In the genomic region with DNA sequence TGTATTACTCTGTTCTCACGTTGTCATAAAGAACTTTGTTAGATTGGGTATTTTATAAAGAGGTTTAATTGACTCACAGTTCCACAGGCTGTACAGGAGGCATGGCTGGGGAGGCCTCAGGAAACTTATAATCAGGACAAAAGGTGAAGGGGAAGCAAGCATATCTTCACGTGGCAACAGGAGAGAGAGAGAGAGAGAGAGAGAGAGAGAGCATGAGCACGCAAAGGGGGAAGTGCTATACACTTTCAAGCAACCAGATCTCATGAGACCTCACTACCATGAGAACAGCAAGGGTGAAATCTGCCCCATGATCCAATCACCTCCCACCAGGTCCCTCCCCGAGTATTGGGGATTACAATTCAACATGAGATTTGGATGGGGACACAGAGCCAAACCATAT, we compare ENCODE assay signal across 10 cellular contexts. TPM values are rescaled to one million over a fixed set of nuclear protein-coding genes. Genes with fewer than 3 reads are reported as not detected.
A peak's percentile ranks its signal among the peaks of the same experiment; 100 is the strongest.
DNase-seq lines count a peak whose midpoint lies in the region; ATAC-seq and TF ChIP-seq lines count a peak whose summit lies in the region.
"Not testable (repeated sequence)": the region's sequence is repeated elsewhere in the genome, so short reads cannot be mapped to it uniquely, and the experiment has no call there.
"Had no signal": no experiment of that assay in that cellular context is flagged by ENCODE, and none has a peak within 500 bp of the region (broad histone marks: within the 10 kb centered on the region; RNA-seq: fewer than 3 reads in every experiment).

No MANE protein-coding gene starts in this region.

- not testable (repeated sequence) for H3K4me1 ChIP-seq in HEK293 (ENCODE audit: control insufficient read depth, insufficient read depth, low read length)

- H3K36me3 Mint-ChIP-seq in T-helper 17 cell (ENCODE audit: low read depth) (peaks cover 15% of the 10 kb centered on the region), activated B cell treated with CpG ODN at 0.5 μM for 24 hours (ENCODE audit: low read depth) (peaks cover 58% of the 10 kb centered on the region), endothelial cell (ENCODE audit: low read depth, unreplicated experiment) (peaks cover 28% of the 10 kb centered on the region)
- not testable (repeated sequence) for H3K36me3 Mint-ChIP-seq in neural crest cell (ENCODE audit: low read depth)

- not testable (repeated sequence) for H3K4me3 ChIP-seq in HEK293 (ENCODE audit: low read depth, low read length); NB4 (ENCODE audit: low read depth, low read length)

- POLR2A ChIA-PET in HEK293 (lab: Yijun Ruan, JAX) = not testable (repeated sequence)
- POLR2A ChIA-PET in activated B cell treated with CpG ODN at 0.5 μM for 24 hours (lab: Charles Lee) = interaction anchor here (0.8 kb wide), 1 partner anchor 70 kb away, joined by 3 read pairs; no protein-coding TSS in a partner anchor

- TF ChIP-seq CTCF in HEK293 (tag by site-specific recombination; IDR thresholded peaks at IDR 0.05); NB4 (IDR thresholded peaks at IDR 0.05; ENCODE audit: low read depth, low read length); activated B cell treated with CpG ODN at 0.5 μM for 24 hours (IDR thresholded peaks at IDR 0.05); endothelial cell (IDR thresholded peaks at IDR 0.05; ENCODE audit: unreplicated experiment); neural crest cell (conservative IDR thresholded peaks at IDR 0.05): not testable (repeated sequence)

- TF ChIP-seq POLR2A in NB4 (IDR thresholded peaks at IDR 0.05; ENCODE audit: extremely low read depth, insufficient read length) = not testable (repeated sequence)

- peaks cover 12 to 25% of the 10 kb centered on the region in 2 experiments for H3K36me3 ChIP-seq in HEK293 (ENCODE audit: control insufficient read depth in 2 of 2, insufficient read depth in 1 of 2, low read length in 2 of 2)

- intact Hi-C loops in activated B cell treated with CpG ODN at 0.5 μM for 24 hours (cut with micrococcal nuclease) = not testable (repeated sequence)

- H3K4me1 Mint-ChIP-seq in T-helper 17 cell = peaks cover 17% of the 10 kb centered on the region
- H3K4me1 Mint-ChIP-seq in activated B cell treated with CpG ODN at 0.5 μM for 24 hours; endothelial cell (ENCODE audit: unreplicated experiment); neural crest cell: not testable (repeated sequence)

- CTCF ChIA-PET in HEK293 (lab: Yijun Ruan, JAX) = not testable (repeated sequence)
- CTCF ChIA-PET in activated B cell treated with CpG ODN at 0.5 μM for 24 hours (lab: Charles Lee) = interaction anchor here (0.6 kb wide), 1 partner anchor 53 kb away, joined by 3 read pairs; no protein-coding TSS in a partner anchor

- not testable (repeated sequence) for H3K9me3 Mint-ChIP-seq in activated B cell treated with CpG ODN at 0.5 μM for 24 hours; endothelial cell (ENCODE audit: unreplicated experiment); neural crest cell

- not testable (repeated sequence) for H3K4me3 Mint-ChIP-seq in T-helper 17 cell, activated B cell treated with CpG ODN at 0.5 μM for 24 hours, neural crest cell
- peak overlapping the region; percentile 53 for H3K4me3 Mint-ChIP-seq in endothelial cell (ENCODE audit: unreplicated experiment)

- not testable (repeated sequence) for H3K27ac ChIP-seq in HEK293 (ENCODE audit: extremely low read depth, low read depth, low read length)

- H3K27ac Mint-ChIP-seq in T-helper 17 cell (peak overlapping the region; percentile 53), activated B cell treated with CpG ODN at 0.5 μM for 24 hours (peak overlapping the region; percentile 10), neural crest cell (ENCODE audit: unreplicated experiment) (peak overlapping the region; percentile 16)
- H3K27ac Mint-ChIP-seq in endothelial cell (ENCODE audit: unreplicated experiment) = not testable (repeated sequence)

- H3K9me3 ChIP-seq in HEK293 (ENCODE audit: control insufficient read depth, insufficient read depth, low read depth, low read length); T-helper 17 cell (ENCODE audit: control insufficient read depth, low read length, poor library complexity, severe bottlenecking): not testable (repeated sequence)

- not testable (repeated sequence) for ATAC-seq in T-helper 17 cell; activated B cell treated with CpG ODN at 0.5 μM for 24 hours (ENCODE audit: low read depth)

- not testable (repeated sequence) for H3K27me3 Mint-ChIP-seq in T-helper 17 cell; activated B cell treated with CpG ODN at 0.5 μM for 24 hours; endothelial cell (ENCODE audit: unreplicated experiment); neural crest cell (ENCODE audit: low read depth)

- peak; percentile 28 for DNase-seq in NB4 (ENCODE audit: low read depth)
- not testable (repeated sequence) for DNase-seq in T-helper 17 cell; activated B cell treated with CpG ODN at 0.5 μM for 24 hours; endothelial cell (ENCODE audit: low spot score); neural crest cell (ENCODE audit: low read depth, low spot score)

TF ChIP-seq in HEK293, 187 proteins besides CTCF, POLR2A, EP300 and RAD21:
- TF ChIP-seq ZNF701 (tag by site-specific recombination; IDR thresholded peaks at IDR 0.05) = peak; percentile 82; the same call in 1 of the 2 replicates
TF ChIP-seq in HEK293: peak in this region for 1; not testable (repeated sequence) for 186.

RNA-seq across cellular contexts. Expression of a gene that starts 41.3 kb away (rescaled TPM):
- 10 to 100 TPM; 87.1 to 90.2 TPM for total RNA-seq in T-helper 17 cell
- total RNA-seq in activated B cell treated with CpG ODN at 0.5 μM for 24 hours = 39.6 and 42.0 TPM in 2 replicates
- total RNA-seq in endothelial cell (ENCODE audit: unreplicated experiment) = 45.4 TPM
- 28.7 and 30.5 TPM in 2 replicates for total RNA-seq in neural crest cell

RNA-seq across cellular contexts. Expression of a gene that starts 56.1 kb away (rescaled TPM):
- total RNA-seq in T-helper 17 cell (not detected), activated B cell treated with CpG ODN at 0.5 μM for 24 hours (0.37 TPM in 1 of 2 replicates, not detected in the other), endothelial cell (ENCODE audit: unreplicated experiment) (not detected), neural crest cell (0.42 and 0.52 TPM in 2 replicates)
- total RNA-seq: CD4-positive, alpha-beta memory T cell; G401; GM23248; HT-29 had no signal
